8 cellular contexts compared by ENCODE assay signal in genomic region chr11:2991477-2992233, GRCh38. TPM values are rescaled to one million over a fixed set of nuclear protein-coding genes. Genes with fewer than 3 reads are reported as not detected.
DNase-seq lines count a peak whose midpoint lies in the region; ATAC-seq and TF ChIP-seq lines count a peak whose summit lies in the region.

No MANE protein-coding gene starts in this region.

- TF ChIP-seq CTCF in AG09309 (IDR thresholded peaks at IDR 0.05; ENCODE audit: control insufficient read depth, insufficient read depth, low read depth, low read length, missing control alignments) = no peak
- TF ChIP-seq CTCF in chondrocyte (IDR thresholded peaks at IDR 0.05) = no peak

- no peaks in the 10 kb centered on the region for H3K27me3 Mint-ChIP-seq in chondrocyte (ENCODE audit: low read depth)
- H3K27me3 Mint-ChIP-seq in stimulated activated naive CD8-positive, alpha-beta T cell treated with anti-CD3 and anti-CD28 coated beads, Interleukin-15, amount 100 ng/mL, for 72 hours = no peaks in the 10 kb centered on the region

- peaks cover 37% of the 10 kb centered on the region for H3K4me1 Mint-ChIP-seq in chondrocyte (ENCODE audit: low read depth)
- peaks cover 33% of the 10 kb centered on the region for H3K4me1 Mint-ChIP-seq in stimulated activated naive CD8-positive, alpha-beta T cell treated with anti-CD3 and anti-CD28 coated beads, Interleukin-15, amount 100 ng/mL, for 72 hours

- H3K27ac Mint-ChIP-seq in chondrocyte (ENCODE audit: unreplicated experiment) = peak overlapping the region; percentile 98
- H3K27ac Mint-ChIP-seq in stimulated activated naive CD8-positive, alpha-beta T cell treated with anti-CD3 and anti-CD28 coated beads, Interleukin-15, amount 100 ng/mL, for 72 hours = peak overlapping the region; percentile 100

- ATAC-seq in GM18511 (IDR thresholded peaks at IDR 0.05; ENCODE audit: unreplicated experiment) (peak; percentile 43), HG02981 (IDR thresholded peaks at IDR 0.05; ENCODE audit: unreplicated experiment) (peak; percentile 34), left lobe of liver (peak; percentile 72)
- peak; percentile 61 for ATAC-seq in stimulated activated naive CD8-positive, alpha-beta T cell treated with anti-CD3 and anti-CD28 coated beads, Interleukin-15, amount 100 ng/mL, for 72 hours

- H3K9me3 Mint-ChIP-seq in chondrocyte (ENCODE audit: low read depth) = no peaks in the 10 kb centered on the region
- no peaks in the 10 kb centered on the region for H3K9me3 Mint-ChIP-seq in stimulated activated naive CD8-positive, alpha-beta T cell treated with anti-CD3 and anti-CD28 coated beads, Interleukin-15, amount 100 ng/mL, for 72 hours

- peak overlapping the region; percentile 96 for H3K4me3 Mint-ChIP-seq in chondrocyte (ENCODE audit: unreplicated experiment)
- peak overlapping the region; percentile 99 for H3K4me3 Mint-ChIP-seq in stimulated activated naive CD8-positive, alpha-beta T cell treated with anti-CD3 and anti-CD28 coated beads, Interleukin-15, amount 100 ng/mL, for 72 hours

- no peak for DNase-seq in AG09309 (ENCODE audit: low read depth)
- DNase-seq in chondrocyte (ENCODE audit: low spot score) = no peak
- DNase-seq in left lobe of liver (ENCODE audit: low spot score) = no peak
- peak in 1 of 2 donors; percentile 62 for DNase-seq in stimulated activated naive CD8-positive, alpha-beta T cell treated with anti-CD3 and anti-CD28 coated beads, Interleukin-15, amount 100 ng/mL, for 72 hours
- no peak for DNase-seq in hippocampal formation (lab: John Stamatoyannopoulos, UW)

- peaks cover 4% of the 10 kb centered on the region for H3K36me3 Mint-ChIP-seq in chondrocyte (ENCODE audit: low read depth)

- peak overlapping the region; percentile 63 for H3K4me3 ChIP-seq in AG09309 (ENCODE audit: control insufficient read depth, low read depth, low read length)

TF ChIP-seq in PFSK-1, 5 proteins besides CTCF, POLR2A, EP300 and RAD21:
- TF ChIP-seq FOXP2 (optimal IDR thresholded peaks at IDR 0.05; ENCODE audit: borderline replicate concordance, extremely low read depth, extremely low read length, insufficient read depth) = no peak
- 0 out of 2 replicates have a peak, but pooled peaks have one; percentile 28 for TF ChIP-seq SIN3A (IDR thresholded peaks at IDR 0.05; ENCODE audit: borderline replicate concordance, insufficient read depth, low read length)
- TF ChIP-seq REST (IDR thresholded peaks at IDR 0.05; ENCODE audit: insufficient read depth in 1 of 2, low read depth in 2 of 2, low read length in 2 of 2) = no peak
- TF ChIP-seq POLR2AphosphoS5 (IDR thresholded peaks at IDR 0.05; ENCODE audit: low read depth, low read length) = 0 out of 2 replicates have a peak, but pooled peaks have one; percentile 7
- no peak for TF ChIP-seq TAF1 (IDR thresholded peaks at IDR 0.05; ENCODE audit: borderline replicate concordance, insufficient read depth, low read length)

RNA-seq across cellular contexts. Expression of gene NAP1L4, which starts 0.5 kb away (rescaled TPM):
- 62.4 TPM for polyA plus RNA-seq in PFSK-1 (2012; ENCODE audit: insufficient read length, low read depth)
- 83.5 to 135 TPM (median 89.5 TPM) in 3 replicates for total RNA-seq in chondrocyte
- total RNA-seq in left lobe of liver = 42.2 TPM
